In genomic region chr1:2311184-2312032, GRCh38 we compare ENCODE assay signal across 1 cellular context.
TF ChIP-seq lines count a peak whose summit lies in the region.

No MANE protein-coding gene starts in this region.

TF ChIP-seq in SK-N-SH, 30 proteins besides CTCF, POLR2A, EP300 and RAD21 (continued from another document):
- no peak for TF ChIP-seq IRF3 (IDR thresholded peaks at IDR 0.05; ENCODE audit: low read depth, low read length)
- TF ChIP-seq NRF1 (IDR thresholded peaks at IDR 0.05; ENCODE audit: low read depth, low read length), result no peak
